Comparison of ENCODE assay signal across 8 cellular contexts in the genomic region with DNA sequence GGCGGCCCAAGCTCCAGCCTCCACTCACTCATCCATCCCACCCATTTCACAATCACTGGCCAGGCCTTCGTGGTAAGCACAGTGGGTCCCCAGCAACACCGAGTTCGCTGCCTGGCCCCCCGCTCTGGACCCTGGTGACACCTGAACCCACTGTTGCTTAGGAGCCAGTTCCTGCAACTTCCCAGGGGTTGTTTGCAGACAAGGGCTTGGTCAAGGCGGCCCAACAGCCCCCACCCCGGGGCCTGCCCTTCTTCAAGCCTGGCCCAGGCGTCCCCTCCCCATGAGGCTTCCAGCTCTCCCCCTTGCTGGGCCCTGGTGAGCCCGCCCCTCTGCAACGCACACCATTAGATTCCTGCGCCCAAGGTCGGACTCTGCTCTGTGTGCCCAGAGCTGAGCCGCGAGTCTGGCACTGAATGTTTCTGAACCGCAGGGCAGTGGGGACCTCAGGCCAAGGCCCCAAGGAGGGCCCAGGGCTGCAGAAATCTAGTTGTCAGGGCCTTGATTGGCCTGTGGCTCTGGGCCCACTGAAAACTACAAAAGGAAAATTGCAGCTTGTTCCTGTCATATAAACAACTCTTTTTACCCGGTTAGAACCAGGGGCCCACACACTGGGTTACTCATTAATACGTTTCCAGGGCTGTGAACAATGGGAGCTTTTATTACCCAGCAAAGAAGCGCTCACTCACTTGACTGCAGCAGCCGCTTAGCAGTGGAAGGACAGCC. TPM values are rescaled to one million over a fixed set of nuclear protein-coding genes. Genes with fewer than 3 reads are reported as not detected.
DNase-seq lines count a peak whose midpoint lies in the region; ATAC-seq and TF ChIP-seq lines count a peak whose summit lies in the region.

No MANE protein-coding gene starts in this region.

- DNase-seq in DMS153 (lab: John Stamatoyannopoulos, UW) (peak; percentile 65), NCI-H524 treated with DMSO at 0.1 percent for 48 hours (lab: John Stamatoyannopoulos, UW) (no peak)
- no peak for DNase-seq in T-helper 2 cell treated with Interferon-gamma antibody and Interleukin-4, amounts not matched to agents 5 μg/mL and 100 μg/mL, for 36 hours (ENCODE audit: low spot score)
- no peak for DNase-seq in activated T-cell treated with anti-CD3 and anti-CD28 coated beads, Interleukin-2, amount 50 U/mL, for 1 hour

- H3K27me3 Mint-ChIP-seq in brain (peaks cover 10% of the 10 kb centered on the region), nephron (ENCODE audit: low read depth) (no peaks in the 10 kb centered on the region)
- no peaks in the 10 kb centered on the region for H3K27me3 Mint-ChIP-seq in T-helper 2 cell treated with Interferon-gamma antibody and Interleukin-4, amounts not matched to agents 5 μg/mL and 100 μg/mL, for 36 hours (ENCODE audit: low read depth)

- ATAC-seq in HG03342 (IDR thresholded peaks at IDR 0.05; ENCODE audit: unreplicated experiment): peak; percentile 55
- no peak for ATAC-seq in GM18858 (IDR thresholded peaks at IDR 0.05; ENCODE audit: unreplicated experiment)

- H3K36me3 Mint-ChIP-seq in brain (peaks cover 8% of the 10 kb centered on the region), nephron (ENCODE audit: low read depth) (peaks cover 4% of the 10 kb centered on the region)
- H3K36me3 Mint-ChIP-seq in T-helper 2 cell treated with Interferon-gamma antibody and Interleukin-4, amounts not matched to agents 5 μg/mL and 100 μg/mL, for 36 hours (ENCODE audit: low read depth): peaks cover 4% of the 10 kb centered on the region

- no peak for TF ChIP-seq CTCF in brain (conservative IDR thresholded peaks at IDR 0.05)
- TF ChIP-seq CTCF in nephron (IDR thresholded peaks at IDR 0.05; ENCODE audit: unreplicated experiment in 3 of 3): no peak

- H3K9me3 Mint-ChIP-seq in brain: no peaks in the 10 kb centered on the region
- no peaks in the 10 kb centered on the region for H3K9me3 Mint-ChIP-seq in nephron
- no peaks in the 10 kb centered on the region for H3K9me3 Mint-ChIP-seq in T-helper 2 cell treated with Interferon-gamma antibody and Interleukin-4, amounts not matched to agents 5 μg/mL and 100 μg/mL, for 36 hours

- H3K27ac Mint-ChIP-seq in brain (peak overlapping the region; percentile 77 to 94 (median 87)), nephron (peak overlapping the region; percentile 91 to 98 (median 95))
- H3K27ac Mint-ChIP-seq in T-helper 2 cell treated with Interferon-gamma antibody and Interleukin-4, amounts not matched to agents 5 μg/mL and 100 μg/mL, for 36 hours: no peak overlapping the region

- peak overlapping the region; percentile 14 to 70 (median 56) for H3K4me3 Mint-ChIP-seq in brain
- H3K4me3 Mint-ChIP-seq in nephron: peak overlapping the region; percentile 38 to 85 (median 66)
- H3K4me3 Mint-ChIP-seq in T-helper 2 cell treated with Interferon-gamma antibody and Interleukin-4, amounts not matched to agents 5 μg/mL and 100 μg/mL, for 36 hours: no peak overlapping the region

- H3K4me1 Mint-ChIP-seq in brain (peaks cover 47% of the 10 kb centered on the region), nephron (peaks cover 13% of the 10 kb centered on the region)
- H3K4me1 Mint-ChIP-seq in T-helper 2 cell treated with Interferon-gamma antibody and Interleukin-4, amounts not matched to agents 5 μg/mL and 100 μg/mL, for 36 hours (ENCODE audit: low read depth): peaks cover 3% of the 10 kb centered on the region

RNA-seq across cellular contexts. Expression of a gene that starts 2.1 kb away (rescaled TPM):
- polyA plus RNA-seq in brain (ENCODE audit: insufficient read depth, low read depth, low replicate concordance): 2.4 TPM

RNA-seq across cellular contexts. Expression of a gene that starts 5.5 kb away (rescaled TPM):
- polyA plus RNA-seq in brain (ENCODE audit: insufficient read depth, low read depth, low replicate concordance): not detected

RNA-seq across cellular contexts. Expression of a gene that starts 23.0 kb away (rescaled TPM):
- polyA plus RNA-seq in brain (ENCODE audit: insufficient read depth, low read depth, low replicate concordance): 60.1 TPM
